ENCODE assay signal across 8 cellular contexts in genomic region chr10:19816420-19817250, GRCh38. TPM values are rescaled to one million over a fixed set of nuclear protein-coding genes. Genes with fewer than 3 reads are reported as not detected.
DNase-seq lines count a peak whose midpoint lies in the region; ATAC-seq and TF ChIP-seq lines count a peak whose summit lies in the region.

TSS of gene PLXDC2 (plus strand) at chr10:19816432.

- peak within 1 kb of the TSS; percentile 89 for H4K91ac ChIP-seq in trophoblast cell (ENCODE audit: low read depth, low read length)

- peak within 1 kb of the TSS; percentile 69 for H3K4me2 ChIP-seq in trophoblast cell (ENCODE audit: low read length)

- H3K27ac ChIP-seq in right atrium auricular region (peak within 1 kb of the TSS; percentile 83 to 84), trophoblast cell (ENCODE audit: low read depth, low read length) (peak within 1 kb of the TSS; percentile 92)

- H2BK120ac ChIP-seq in trophoblast cell (ENCODE audit: insufficient read depth, low read length, poor library complexity): peak within 1 kb of the TSS; percentile 81

- no peak for ATAC-seq in GM21390 (IDR thresholded peaks at IDR 0.05; ENCODE audit: unreplicated experiment)

- H3K79me1 ChIP-seq in trophoblast cell (ENCODE audit: low read length): peaks cover 18% of the 10 kb centered on the region

- no peaks in the 10 kb centered on the region for H3K36me3 Mint-ChIP-seq in activated naive CD4-positive, alpha-beta T cell treated with anti-CD3 and anti-CD28 coated beads, Interleukin-2, amount 50 U/mL, for 24 hours

- H3K4me3 ChIP-seq in right atrium auricular region: peak within 1 kb of the TSS; percentile 69 to 75
- peak within 1 kb of the TSS; percentile 92 for H3K4me3 ChIP-seq in trophoblast cell (ENCODE audit: low read depth, low read length)

- H3K36me3 ChIP-seq in right atrium auricular region (no peaks in the 10 kb centered on the region), trophoblast cell (ENCODE audit: control insufficient read depth in 1 of 2, insufficient read depth in 2 of 2, low read length in 2 of 2) (no peaks in the 10 kb centered on the region)

- H3K4me1 ChIP-seq in right atrium auricular region (peaks cover 0 to 14% of the 10 kb centered on the region in 2 donors), trophoblast cell (ENCODE audit: control insufficient read depth in 1 of 2, insufficient read depth in 2 of 2, low read length in 2 of 2) (peaks cover 2 to 3% of the 10 kb centered on the region in 2 experiments)

- H3K23ac ChIP-seq in trophoblast cell (ENCODE audit: low read length): no peak within 1 kb of the TSS

- peak within 1 kb of the TSS; percentile 9 for H2BK12ac ChIP-seq in trophoblast cell (ENCODE audit: low read length)

- H3K9ac ChIP-seq in trophoblast cell (ENCODE audit: low read length): peak within 1 kb of the TSS; percentile 91

- H3K9me3 Mint-ChIP-seq in activated naive CD4-positive, alpha-beta T cell treated with anti-CD3 and anti-CD28 coated beads, Interleukin-2, amount 50 U/mL, for 24 hours: no peaks in the 10 kb centered on the region

- H3K14ac ChIP-seq in trophoblast cell (ENCODE audit: low read length): peak within 1 kb of the TSS; percentile 69

- H3K79me2 ChIP-seq in trophoblast cell (ENCODE audit: control insufficient read depth, insufficient read depth, low read length, poor library complexity): peaks cover 22% of the 10 kb centered on the region

- no peak for TF ChIP-seq CTCF in right atrium auricular region (IDR thresholded peaks at IDR 0.05)

- H4K12ac ChIP-seq in trophoblast cell (ENCODE audit: low read depth, low read length): peak within 1 kb of the TSS; percentile 33

- peak within 1 kb of the TSS; percentile 83 for H2AFZ ChIP-seq in trophoblast cell (ENCODE audit: insufficient read depth, low read length, poor library complexity)

- no peaks in the 10 kb centered on the region for H3K27me3 ChIP-seq in right atrium auricular region
- no peaks in the 10 kb centered on the region for H3K27me3 ChIP-seq in trophoblast cell (ENCODE audit: insufficient read depth, low read length)

- no peak within 1 kb of the TSS for H2AK5ac ChIP-seq in trophoblast cell (ENCODE audit: low read length)

- peak within 1 kb of the TSS; percentile 92 for H3K18ac ChIP-seq in trophoblast cell (ENCODE audit: low read length)

- H3K4me1 Mint-ChIP-seq in activated naive CD4-positive, alpha-beta T cell treated with anti-CD3 and anti-CD28 coated beads, Interleukin-2, amount 50 U/mL, for 24 hours: no peaks in the 10 kb centered on the region

- H3K27ac Mint-ChIP-seq in activated naive CD4-positive, alpha-beta T cell treated with anti-CD3 and anti-CD28 coated beads, Interleukin-2, amount 50 U/mL, for 24 hours: no peak within 1 kb of the TSS

- no peak for DNase-seq in activated naive CD4-positive, alpha-beta T cell (lab: John Stamatoyannopoulos, UW)
- DNase-seq in Kasumi-1 (lab: John Stamatoyannopoulos, UW) (peak; percentile 79 to 88), amniotic epithelial cell (ENCODE audit: low read depth) (peak; percentile 34), right atrium auricular region (ENCODE audit: low spot score) (peak; percentile 69), trophoblast cell (peak; percentile 66 to 68), NCI-H187 treated with DMSO at 0.1 percent for 48 hours (lab: John Stamatoyannopoulos, UW) (no peak)

- H3K4ac ChIP-seq in trophoblast cell (ENCODE audit: low read depth, low read length): peak within 1 kb of the TSS; percentile 93

- peak within 1 kb of the TSS; percentile 54 for H3K4me3 Mint-ChIP-seq in activated naive CD4-positive, alpha-beta T cell treated with anti-CD3 and anti-CD28 coated beads, Interleukin-2, amount 50 U/mL, for 24 hours

- peaks cover 27% of the 10 kb centered on the region for H3K27me3 Mint-ChIP-seq in activated naive CD4-positive, alpha-beta T cell treated with anti-CD3 and anti-CD28 coated beads, Interleukin-2, amount 50 U/mL, for 24 hours

- peak within 1 kb of the TSS; percentile 80 for H2BK5ac ChIP-seq in trophoblast cell (ENCODE audit: low read depth, low read length, poor library complexity)

- peak within 1 kb of the TSS; percentile 87 for H4K8ac ChIP-seq in trophoblast cell (ENCODE audit: low read depth, low read length)

- no CpG with 5 or more reads among the region's 65 CpGs for WGBS in trophoblast cell (ENCODE audit: extremely low coverage, insufficient coverage, insufficient read length)

- no peaks in the 10 kb centered on the region for H3K9me3 ChIP-seq in right atrium auricular region
- no peaks in the 10 kb centered on the region for H3K9me3 ChIP-seq in trophoblast cell (ENCODE audit: insufficient read depth, low read depth, low read length)

RNA-seq across cellular contexts. Expression of gene PLXDC2, which starts in this region (rescaled TPM):
- total RNA-seq in right atrium auricular region: 10 to 100 TPM; 24.0 to 43.6 TPM
- 37.6 and 39.6 TPM in 2 replicates for polyA plus RNA-seq in trophoblast cell (2013)

Comparison
In these comparisons a context has a peak if more than half of its experiments do, and no peak if none do; other contexts are left out.
1. DNase-seq: peak in Kasumi-1 (2 of 2), amniotic epithelial cell (single experiment), right atrium auricular region (single experiment) and trophoblast cell (2 of 2); none in activated naive CD4-positive, alpha-beta T cell (0 of 4) and NCI-H187 treated with DMSO at 0.1 percent for 48 hours (single experiment).